Comparison of ENCODE assay signal across 24 cellular contexts in the genomic region with DNA sequence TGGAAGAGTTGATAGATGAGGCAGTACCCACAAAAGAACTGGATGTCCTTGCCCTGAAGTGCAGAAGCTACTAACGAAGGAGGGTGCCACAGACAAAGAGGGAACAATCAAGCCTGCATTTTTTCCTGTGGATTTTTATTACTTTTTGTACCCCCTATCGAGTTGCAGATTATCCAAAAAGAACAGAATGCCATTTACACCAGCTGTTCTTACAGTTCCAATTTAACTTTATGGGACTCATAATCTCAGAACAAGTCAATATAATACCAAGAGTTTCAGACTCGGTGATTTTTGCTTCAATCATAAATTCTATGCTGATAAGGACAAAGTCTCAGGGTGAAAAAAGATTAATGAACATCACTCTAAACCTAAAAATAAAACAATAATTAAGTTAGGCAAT. TPM values are rescaled to one million over a fixed set of nuclear protein-coding genes. Genes with fewer than 3 reads are reported as not detected.
"Had no signal": no experiment of that assay in that cellular context is flagged by ENCODE, and none has a peak within 500 bp of the region (broad histone marks: within the 10 kb centered on the region; RNA-seq: fewer than 3 reads in every experiment).

No MANE protein-coding gene starts in this region.

- DNase-seq: activated CD4-positive, alpha-beta T cell treated with anti-CD3 and anti-CD28 coated beads for 4 hours; activated CD8-positive, alpha-beta memory T cell treated with anti-CD3 and anti-CD28 coated beads, Interleukin-2, amount 50 U/mL, for 4 hours; activated CD8-positive, alpha-beta T cell treated with anti-CD3 and anti-CD28 coated beads for 36 hours; activated gamma-delta T cell treated with Interleukin-2 at 50 U/mL for 16 hours; activated T-cell treated with anti-CD3 and anti-CD28 coated beads, Interleukin-2, amount 50 U/mL, for 72 hours; MG63; MV-4-11; NCI-H1092 treated with DMSO at 0.1 percent for 48 hours; NCI-H1417 treated with DMSO at 0.1 percent for 48 hours; NCI-H1694; NCI-H2029; NCI-H2107; NCI-H2171 treated with DMSO at 0.1 percent for 48 hours; NCI-H510A; NCI-H69; NK-92 treated with Interleukin-12 subunit alpha and Interleukin-12 subunit beta, amount 100 ng/mL, for 24 hours; Peyer's patch; Right ventricle myocardium superior; T-helper 17 cell; T1000 had no signal

- ATAC-seq: activated CD4-positive, CD25-positive, alpha-beta regulatory T cell treated with anti-CD3 and anti-CD28 coated beads, Interleukin-2, amount 50 U/mL, for 24 hours; activated CD8-positive, alpha-beta T cell treated with anti-CD3 and anti-CD28 coated beads for 36 hours; activated T-cell treated with anti-CD3 and anti-CD28 coated beads, Interleukin-2, amount 50 U/mL, for 72 hours; T-helper 17 cell had no signal

- H3K36me3 ChIP-seq: ascending aorta, MG63, Peyer's patch had no signal

- H3K9me3 ChIP-seq: ascending aorta, MG63, Peyer's patch had no signal

- H3K27ac ChIP-seq: ascending aorta, Peyer's patch, RWPE1 had no signal

- H3K27me3 ChIP-seq: ascending aorta, MG63, Peyer's patch had no signal

- H3K4me3 ChIP-seq: ascending aorta, MG63, Peyer's patch had no signal

RNA-seq across cellular contexts. Expression of a gene that starts 4.0 kb away (rescaled TPM):
- total RNA-seq: T-helper 17 cell had no signal
- polyA plus RNA-seq: IgD-negative memory B cell had no signal
